ENCODE assay signal across 1 cellular context in genomic region chr9:34701769-34702736, GRCh38.
TF ChIP-seq lines count a peak whose summit lies in the region.

No MANE protein-coding gene starts in this region.

TF ChIP-seq in A549, 52 proteins besides CTCF, POLR2A, EP300 and RAD21:
- TF ChIP-seq SMC3 (IDR thresholded peaks at IDR 0.05) (peak; percentile 77), ZC3H11A (IDR thresholded peaks at IDR 0.05) (no peak)
